In genomic region chrX:6449946-6450345, GRCh38 we compare ENCODE assay signal across 27 cellular contexts.
"Had no signal": no experiment of that assay in that cellular context is flagged by ENCODE, and none has a peak within 500 bp of the region (broad histone marks: within the 10 kb centered on the region; RNA-seq: fewer than 3 reads in every experiment).

No MANE protein-coding gene starts in this region.

- DNase-seq: colonic mucosa; cortex of kidney; dermis blood vessel endothelial cell; dorsolateral prefrontal cortex; effector CD4-positive, alpha-beta T cell; effector CD8-positive, alpha-beta T cell; effector memory CD4-positive, alpha-beta T cell; effector memory CD8-positive, alpha-beta T cell; endodermal cell; erythroblast; esophagus squamous epithelium; foreskin fibroblast; foreskin keratinocyte; foreskin melanocyte; gastrocnemius medialis; glutamatergic neuron; head of caudate nucleus; heart left ventricle; heart right ventricle had no signal

- H3K36me3 ChIP-seq: colonic mucosa, esophagus muscularis mucosa, esophagus squamous epithelium, gastrocnemius medialis, gastroesophageal sphincter, heart left ventricle, heart right ventricle had no signal

- FAIRE-seq: endometrium, endothelial cell of umbilical vein, frontal cortex had no signal

- H3K4me1 ChIP-seq: colonic mucosa, esophagus squamous epithelium, foreskin keratinocyte, gastrocnemius medialis, gastroesophageal sphincter, heart left ventricle, heart right ventricle had no signal

- H3K4me3 ChIP-seq: colonic mucosa, coronary artery, dorsolateral prefrontal cortex, esophagus muscularis mucosa, esophagus squamous epithelium, gastrocnemius medialis, gastroesophageal sphincter, heart left ventricle, heart right ventricle had no signal

- H3K27me3 ChIP-seq: colonic mucosa, esophagus muscularis mucosa, esophagus squamous epithelium, foreskin keratinocyte, gastrocnemius medialis, gastroesophageal sphincter, heart left ventricle, heart right ventricle had no signal

- H3K27ac ChIP-seq: colonic mucosa, coronary artery, dorsolateral prefrontal cortex, epithelial cell of prostate, esophagus muscularis mucosa, esophagus squamous epithelium, foreskin keratinocyte, gastrocnemius medialis, gastroesophageal sphincter, heart left ventricle, heart right ventricle had no signal

- ATAC-seq: effector memory CD8-positive, alpha-beta T cell; esophagus mucosa; foreskin keratinocyte; gastrocnemius medialis; gastroesophageal sphincter; heart left ventricle; heart right ventricle had no signal

- H3K9me3 ChIP-seq: colonic mucosa, esophagus muscularis mucosa, esophagus squamous epithelium, gastrocnemius medialis, gastroesophageal sphincter, heart left ventricle had no signal
